ENCODE assay signal across 25 cellular contexts in genomic region chr6:47687432-47687831, GRCh38. TPM values are rescaled to one million over a fixed set of nuclear protein-coding genes. Genes with fewer than 3 reads are reported as not detected.
"Had no signal": no experiment of that assay in that cellular context is flagged by ENCODE, and none has a peak within 500 bp of the region (broad histone marks: within the 10 kb centered on the region; RNA-seq: fewer than 3 reads in every experiment).

No MANE protein-coding gene starts in this region.

- H3K9me3 Mint-ChIP-seq: activated naive CD4-positive, alpha-beta T cell treated with anti-CD3 and anti-CD28 coated beads, Interleukin-2, amount 50 U/mL, for 72 hours; activated T-cell treated with anti-CD3 and anti-CD28 coated beads, Interleukin-2, amount 50 U/mL, for 72 hours; natural killer cell treated with Interleukin-12 subunit alpha and Interleukin-12 subunit beta and Interleukin-15 and Interleukin-18, amount 100 ng/mL, for 72 hours; stimulated activated naive B cell treated with anti-CD40 and anti-IgM and Interleukin-4, amounts not matched to agents 10 μg/mL and 1 μg/mL and 100 μg/mL, for 72 hours had no signal

- H3K36me3 Mint-ChIP-seq: activated naive CD4-positive, alpha-beta T cell treated with anti-CD3 and anti-CD28 coated beads, Interleukin-2, amount 50 U/mL, for 72 hours; natural killer cell treated with Interleukin-12 subunit alpha and Interleukin-12 subunit beta and Interleukin-15 and Interleukin-18, amount 100 ng/mL, for 72 hours; stimulated activated naive B cell treated with anti-CD40 and anti-IgM and Interleukin-4, amounts not matched to agents 10 μg/mL and 1 μg/mL and 100 μg/mL, for 72 hours had no signal

- H3K4me1 Mint-ChIP-seq: stimulated activated naive B cell treated with anti-CD40 and anti-IgM and Interleukin-4, amounts not matched to agents 10 μg/mL and 1 μg/mL and 100 μg/mL, for 72 hours had no signal

- H3K27me3 ChIP-seq: heart left ventricle, right atrium auricular region, stomach, thyroid gland, upper lobe of right lung had no signal

- H3K4me2 ChIP-seq: smooth muscle cell had no signal

- H3K27ac Mint-ChIP-seq: activated naive CD4-positive, alpha-beta T cell treated with anti-CD3 and anti-CD28 coated beads, Interleukin-2, amount 50 U/mL, for 72 hours; activated T-cell treated with anti-CD3 and anti-CD28 coated beads, Interleukin-2, amount 50 U/mL, for 72 hours; natural killer cell treated with Interleukin-12 subunit alpha and Interleukin-12 subunit beta and Interleukin-15 and Interleukin-18, amount 100 ng/mL, for 72 hours; stimulated activated naive B cell treated with anti-CD40 and anti-IgM and Interleukin-4, amounts not matched to agents 10 μg/mL and 1 μg/mL and 100 μg/mL, for 72 hours had no signal

- DNase-seq: activated CD4-positive, alpha-beta T cell treated with anti-CD3 and anti-CD28 coated beads for 4 hours; activated CD4-positive, alpha-beta T cell treated with anti-CD3 and anti-CD28 coated beads, Interleukin-2, amount 50 U/mL, for 4 hours; activated CD4-positive, CD25-positive, alpha-beta regulatory T cell; activated naive CD4-positive, alpha-beta T cell; activated T-cell treated with anti-CD3 and anti-CD28 coated beads for 4 hours; activated T-cell treated with anti-CD3 and anti-CD28 coated beads, Interleukin-2, amount 50 U/mL, for 72 hours; dermis blood vessel endothelial cell; effector CD4-positive, alpha-beta T cell; foreskin fibroblast; heart left ventricle; lower lobe of right lung; mesendoderm; stimulated activated CD4-positive, alpha-beta T cell treated with anti-CD3 and anti-CD28 coated beads, Interleukin-1b, Interleukin-23, amount 100 ng/mL, for 48 hours; stimulated activated naive B cell treated with anti-CD40 and anti-IgM and Interleukin-4, amounts not matched to agents 10 μg/mL and 1 μg/mL and 100 μg/mL, for 72 hours; stomach; T-helper 2 cell; thyroid gland; upper lobe of right lung had no signal

- H3K4me3 Mint-ChIP-seq: activated T-cell treated with anti-CD3 and anti-CD28 coated beads, Interleukin-2, amount 50 U/mL, for 72 hours; natural killer cell treated with Interleukin-12 subunit alpha and Interleukin-12 subunit beta and Interleukin-15 and Interleukin-18, amount 100 ng/mL, for 72 hours; stimulated activated naive B cell treated with anti-CD40 and anti-IgM and Interleukin-4, amounts not matched to agents 10 μg/mL and 1 μg/mL and 100 μg/mL, for 72 hours had no signal

- H3K4me1 ChIP-seq: lower lobe of right lung, right atrium auricular region, stomach, thyroid gland, upper lobe of right lung had no signal

- H3K27ac ChIP-seq: heart left ventricle, lower lobe of right lung, right atrium auricular region, stomach, thyroid gland, upper lobe of right lung had no signal

- ATAC-seq: activated naive CD4-positive, alpha-beta T cell treated with anti-CD3 and anti-CD28 coated beads, Interleukin-2, amount 50 U/mL, for 72 hours; activated T-cell treated with anti-CD3 and anti-CD28 coated beads, Interleukin-2, amount 50 U/mL, for 72 hours; heart left ventricle; left lobe of liver; lower lobe of right lung; natural killer cell treated with Interleukin-12 subunit alpha and Interleukin-12 subunit beta and Interleukin-15 and Interleukin-18, amount 100 ng/mL, for 72 hours; stimulated activated naive B cell treated with anti-CD40 and anti-IgM and Interleukin-4, amounts not matched to agents 10 μg/mL and 1 μg/mL and 100 μg/mL, for 72 hours; upper lobe of right lung had no signal

- H3K4me3 ChIP-seq: heart left ventricle, lower lobe of right lung, right atrium auricular region, smooth muscle cell, stomach, thyroid gland, upper lobe of right lung had no signal

- H3K27me3 Mint-ChIP-seq: stimulated activated naive B cell treated with anti-CD40 and anti-IgM and Interleukin-4, amounts not matched to agents 10 μg/mL and 1 μg/mL and 100 μg/mL, for 72 hours had no signal

- H3K9me3 ChIP-seq: heart left ventricle, lower lobe of right lung, right atrium auricular region, stomach, thyroid gland, upper lobe of right lung had no signal

- H3K36me3 ChIP-seq: heart left ventricle, lower lobe of right lung, right atrium auricular region, stomach, thyroid gland, upper lobe of right lung had no signal

RNA-seq across cellular contexts. Expression of gene ADGRF4, which starts 10.9 kb away (rescaled TPM):
- total RNA-seq: activated naive CD4-positive, alpha-beta T cell treated with anti-CD3 and anti-CD28 coated beads, Interleukin-2, amount 50 U/mL, for 72 hours; activated T-cell treated with anti-CD3 and anti-CD28 coated beads, Interleukin-2, amount 50 U/mL, for 72 hours; left lobe of liver; lower lobe of right lung; mononuclear cell; natural killer cell treated with Interleukin-12 subunit alpha and Interleukin-12 subunit beta and Interleukin-15 and Interleukin-18, amount 100 ng/mL, for 72 hours; pulmonary artery endothelial cell; stomach; upper lobe of right lung had no signal
